10 cellular contexts compared by ENCODE assay signal in genomic region chr2:216112926-216113325, GRCh38. TPM values are rescaled to one million over a fixed set of nuclear protein-coding genes. Genes with fewer than 3 reads are reported as not detected.
DNase-seq lines count a peak whose midpoint lies in the region; ATAC-seq and TF ChIP-seq lines count a peak whose summit lies in the region.
"Had no signal": no experiment of that assay in that cellular context is flagged by ENCODE, and none has a peak within 500 bp of the region (broad histone marks: within the 10 kb centered on the region; RNA-seq: fewer than 3 reads in every experiment).

No MANE protein-coding gene starts in this region.

- H3K4me3 ChIP-seq in GM23338, result no peak overlapping the region
- H3K4me3 ChIP-seq: esophagus muscularis mucosa had no signal

- H3K27me3 ChIP-seq in CD4-positive, alpha-beta T cell (ENCODE audit: control insufficient read depth, insufficient read depth, low read length), result no peaks in the 10 kb centered on the region
- no peaks in the 10 kb centered on the region for H3K27me3 ChIP-seq in GM23338 (ENCODE audit: insufficient read depth)
- H3K27me3 ChIP-seq: esophagus muscularis mucosa had no signal

- peak overlapping the region; percentile 97 for H3K27ac Mint-ChIP-seq in CD4-positive, alpha-beta T cell
- H3K27ac Mint-ChIP-seq in GM23338, result peak overlapping the region; percentile 54; the same call in 1 of the 2 replicates
- peak overlapping the region; percentile 98 for H3K27ac Mint-ChIP-seq in activated CD8-positive, alpha-beta T cell treated with anti-CD3 and anti-CD28 coated beads for 36 hours
- peak overlapping the region in 6 of 10 donors; percentile 11 to 100 (median 25) for H3K27ac Mint-ChIP-seq in naive thymus-derived CD8-positive, alpha-beta T cell

- peak overlapping the region; percentile 51 for H3K4me3 Mint-ChIP-seq in CD4-positive, alpha-beta T cell
- no peak overlapping the region for H3K4me3 Mint-ChIP-seq in GM23338
- H3K4me3 Mint-ChIP-seq in activated CD8-positive, alpha-beta T cell treated with anti-CD3 and anti-CD28 coated beads for 36 hours, result peak overlapping the region; percentile 96
- H3K4me3 Mint-ChIP-seq in naive thymus-derived CD8-positive, alpha-beta T cell, result peak overlapping the region in 2 of 10 donors; percentile 22 to 92

- no peak for DNase-seq in CD4-positive, alpha-beta T cell
- no peak for DNase-seq in GM23338 (ENCODE audit: low spot score)
- no peak for DNase-seq in activated CD8-positive, alpha-beta T cell treated with anti-CD3 and anti-CD28 coated beads for 36 hours
- no peak for DNase-seq in naive thymus-derived CD8-positive, alpha-beta T cell
- DNase-seq in HEK293T (ENCODE audit: extremely low spot score), result no peak
- no peak for DNase-seq in HPDE6-E6E7 (ENCODE audit: extremely low spot score)
- DNase-seq in HK-2 (ENCODE audit: unreplicated experiment), result no peak
- DNase-seq: stimulated activated CD4-positive, alpha-beta T cell treated with anti-CD3 and anti-CD28 coated beads, Interleukin-4, amount 100 ng/mL, for 4 hours had no signal

- H3F3A ChIP-seq in GM23338 (replicated peaks; ENCODE audit: low read depth), result peaks cover 36% of the 10 kb centered on the region

- no peaks in the 10 kb centered on the region for H3K27me3 Mint-ChIP-seq in CD4-positive, alpha-beta T cell
- H3K27me3 Mint-ChIP-seq in GM23338 (ENCODE audit: insufficient read depth, low read depth, poor library complexity), result peaks cover 20% of the 10 kb centered on the region
- H3K27me3 Mint-ChIP-seq in activated CD8-positive, alpha-beta T cell treated with anti-CD3 and anti-CD28 coated beads for 36 hours, result no peaks in the 10 kb centered on the region
- H3K27me3 Mint-ChIP-seq in naive thymus-derived CD8-positive, alpha-beta T cell, result peaks cover 0 to 5% (median 0%) of the 10 kb centered on the region in 5 donors

- CTCF ChIA-PET in CD4-positive, alpha-beta T cell (lab: Charles Lee), result no interaction called here
- CTCF ChIA-PET in activated CD8-positive, alpha-beta T cell treated with anti-CD3 and anti-CD28 coated beads for 36 hours (lab: Charles Lee), result interaction anchor here (1.0 to 2.1 kb wide), 7 partner anchors 10 to 89 kb away, joined by 3 to 7 read pairs (median 6); no protein-coding TSS in a partner anchor
- CTCF ChIA-PET in HEK293T (lab: Yijun Ruan, JAX), result no interaction called here

- H3K4me1 Mint-ChIP-seq in CD4-positive, alpha-beta T cell (ENCODE audit: low read depth), result peaks cover 90% of the 10 kb centered on the region
- peaks cover 58% of the 10 kb centered on the region for H3K4me1 Mint-ChIP-seq in GM23338
- H3K4me1 Mint-ChIP-seq in activated CD8-positive, alpha-beta T cell treated with anti-CD3 and anti-CD28 coated beads for 36 hours (ENCODE audit: low read depth), result peaks cover 74% of the 10 kb centered on the region
- peaks cover 41 to 94% (median 87%) of the 10 kb centered on the region in 4 donors for H3K4me1 Mint-ChIP-seq in naive thymus-derived CD8-positive, alpha-beta T cell

- peaks cover 20% of the 10 kb centered on the region for H3K4me1 ChIP-seq in GM23338 (ENCODE audit: insufficient read depth)

- H3K9me3 Mint-ChIP-seq in CD4-positive, alpha-beta T cell, result no peaks in the 10 kb centered on the region
- no peaks in the 10 kb centered on the region; the same call in 2 of the 3 replicates for H3K9me3 Mint-ChIP-seq in GM23338
- no peaks in the 10 kb centered on the region for H3K9me3 Mint-ChIP-seq in activated CD8-positive, alpha-beta T cell treated with anti-CD3 and anti-CD28 coated beads for 36 hours
- H3K9me3 Mint-ChIP-seq in naive thymus-derived CD8-positive, alpha-beta T cell, result no peaks in the 10 kb centered on the region

- POLR2A ChIA-PET in CD4-positive, alpha-beta T cell (lab: Charles Lee), result interaction anchor here (2.2 kb wide), 1 partner anchor 55 kb away, joined by 7 read pairs; no protein-coding TSS in a partner anchor
- POLR2A ChIA-PET in activated CD8-positive, alpha-beta T cell treated with anti-CD3 and anti-CD28 coated beads for 36 hours (lab: Charles Lee), result interaction anchor here (2.0 to 5.7 kb wide), 4 partner anchors 8 to 80 kb away, joined by 6 to 39 read pairs (median 8); partner anchors contain the start of genes PECR and TMEM169
- POLR2A ChIA-PET in naive thymus-derived CD8-positive, alpha-beta T cell (lab: Charles Lee), result interaction anchor here (2.6 kb wide), 1 partner anchor 29 kb away, joined by 13 read pairs; no protein-coding TSS in a partner anchor
- POLR2A ChIA-PET in HEK293T (lab: Yijun Ruan, JAX), result no interaction called here

- H3K4me2 ChIP-seq in GM23338, result no peak overlapping the region

- ATAC-seq in CD4-positive, alpha-beta T cell (ENCODE audit: poor library complexity), result no peak
- ATAC-seq in GM23338, result no peak
- ATAC-seq in activated CD8-positive, alpha-beta T cell treated with anti-CD3 and anti-CD28 coated beads for 36 hours, result no peak
- ATAC-seq in naive thymus-derived CD8-positive, alpha-beta T cell, result no peak
- no peak for ATAC-seq in GM21367 (IDR thresholded peaks at IDR 0.05; ENCODE audit: unreplicated experiment)

- no peaks in the 10 kb centered on the region; the same call in 1 of the 2 replicates for H4K20me1 ChIP-seq in GM23338 (replicated peaks; ENCODE audit: insufficient read depth)

- H2AFZ ChIP-seq in GM23338, result no peak overlapping the region

- no peak for TF ChIP-seq CTCF in CD4-positive, alpha-beta T cell (IDR thresholded peaks at IDR 0.05)
- TF ChIP-seq CTCF in GM23338 (conservative IDR thresholded peaks at IDR 0.05; ENCODE audit: low read depth in 2 of 2), result no peak
- TF ChIP-seq CTCF in activated CD8-positive, alpha-beta T cell treated with anti-CD3 and anti-CD28 coated beads for 36 hours (IDR thresholded peaks at IDR 0.05), result no peak

- intact Hi-C loops in CD4-positive, alpha-beta T cell (cut with DNase I, micrococcal nuclease), result loop anchor here (2.0 to 10.0 kb wide), 3 partner anchors 30 to 384 kb away; partner anchors contain the start of gene RPL37A (in 1 of the 2)
- intact Hi-C loops in activated CD8-positive, alpha-beta T cell treated with anti-CD3 and anti-CD28 coated beads for 36 hours (cut with micrococcal nuclease), result loop anchor here (5.0 to 10.0 kb wide), 3 partner anchors 81 to 382 kb away; partner anchors contain the start of genes RPL37A and SMARCAL1

- peaks cover 87% of the 10 kb centered on the region for H3K36me3 Mint-ChIP-seq in CD4-positive, alpha-beta T cell (ENCODE audit: low read depth)
- peaks cover 86% of the 10 kb centered on the region for H3K36me3 Mint-ChIP-seq in GM23338 (ENCODE audit: low read depth)
- peaks cover 79% of the 10 kb centered on the region for H3K36me3 Mint-ChIP-seq in activated CD8-positive, alpha-beta T cell treated with anti-CD3 and anti-CD28 coated beads for 36 hours (ENCODE audit: low read depth)
- H3K36me3 Mint-ChIP-seq in naive thymus-derived CD8-positive, alpha-beta T cell, result peaks cover 9 to 75% (median 9%) of the 10 kb centered on the region in 3 donors

- H3K79me2 ChIP-seq in GM23338 (replicated peaks; ENCODE audit: insufficient read depth), result peaks cover 69% of the 10 kb centered on the region

- peaks cover 62% of the 10 kb centered on the region for H3K36me3 ChIP-seq in GM23338 (ENCODE audit: insufficient read depth)

- no peak overlapping the region for H3K27ac ChIP-seq in CD4-positive, alpha-beta T cell (ENCODE audit: low read depth, low read length)
- H3K27ac ChIP-seq in GM23338 (ENCODE audit: low read depth), result peak overlapping the region; percentile 83
- H3K27ac ChIP-seq: esophagus muscularis mucosa had no signal

- H3K9me2 ChIP-seq in GM23338 (ENCODE audit: insufficient read depth), result no peaks in the 10 kb centered on the region

- H3K9me3 ChIP-seq in CD4-positive, alpha-beta T cell (ENCODE audit: control insufficient read depth, low read length), result no peaks in the 10 kb centered on the region
- H3K9me3 ChIP-seq: esophagus muscularis mucosa had no signal

TF ChIP-seq in GM23338, 12 proteins besides CTCF, POLR2A, EP300 and RAD21:
- TF ChIP-seq EZH2phosphoT487 (IDR thresholded peaks at IDR 0.05; ENCODE audit: unreplicated experiment), result peak; percentile 48
- no peak for TF ChIP-seq CREB1 (CRISPR knock-in tag; IDR thresholded peaks at IDR 0.05; ENCODE audit: low read depth)

TF ChIP-seq in HEK293T, 16 proteins besides CTCF, POLR2A, EP300 and RAD21:
- TF ChIP-seq NFRKB (IDR thresholded peaks at IDR 0.05) (no peak), FOXK2 (IDR thresholded peaks at IDR 0.05) (no peak), SP1 (IDR thresholded peaks at IDR 0.05) (no peak), LEF1 (IDR thresholded peaks at IDR 0.05; ENCODE audit: borderline replicate concordance) (no peak), HDGF (IDR thresholded peaks at IDR 0.05; ENCODE audit: borderline replicate concordance) (no peak), FOXA1 (IDR thresholded peaks at IDR 0.05) (no peak)

RNA-seq across cellular contexts. Expression of gene XRCC5, which starts 3.8 kb away (rescaled TPM):
- 100 to 1,000 TPM; 126 to 129 TPM for total RNA-seq in CD4-positive, alpha-beta T cell
- total RNA-seq in GM23338 (2014; rRNA removed; shearing (Covaris generic)), result 482 and 499 TPM in 2 replicates
- polyA plus RNA-seq in GM23338 (2016; fragmentation: Nextera tagmentation; extraction: Ambion mirVana), result 432 and 524 TPM in 2 replicates
- 100 to 1,000 TPM; 541 to 544 TPM for total RNA-seq in activated CD8-positive, alpha-beta T cell treated with anti-CD3 and anti-CD28 coated beads for 36 hours
- 100 to 1,000 TPM; 231 to 245 TPM for total RNA-seq in naive thymus-derived CD8-positive, alpha-beta T cell
- 100 to 1,000 TPM; 311 to 364 (median 348) TPM for polyA plus RNA-seq in naive thymus-derived CD8-positive, alpha-beta T cell

RNA-seq across cellular contexts. Expression of gene TMEM169, which starts 31.2 kb away (rescaled TPM):
- total RNA-seq in CD4-positive, alpha-beta T cell, result under 1 TPM; 0.27 to 0.53 TPM
- total RNA-seq in GM23338 (2014; rRNA removed; shearing (Covaris generic)), result 3.9 and 8.0 TPM in 2 replicates
- polyA plus RNA-seq in GM23338 (2016; fragmentation: Nextera tagmentation; extraction: Ambion mirVana), result 1.4 and 1.7 TPM in 2 replicates
- total RNA-seq in activated CD8-positive, alpha-beta T cell treated with anti-CD3 and anti-CD28 coated beads for 36 hours, result under 1 TPM; 0.76 to 0.83 TPM
- total RNA-seq in naive thymus-derived CD8-positive, alpha-beta T cell, result 1 to 10 TPM; 2.6 to 4.1 TPM
- polyA plus RNA-seq in naive thymus-derived CD8-positive, alpha-beta T cell, result 1 to 10 TPM in 2 of 3 donors, under 1 TPM in 1; 0.73 to 2.0 (median 1.8) TPM

RNA-seq across cellular contexts. Expression of gene PECR, which starts 31.3 kb away (rescaled TPM):
- total RNA-seq in CD4-positive, alpha-beta T cell, result 10 to 100 TPM in 1 of 2 experiments, 1 to 10 TPM in 1; 9.1 to 10.3 TPM
- total RNA-seq in GM23338 (2014; rRNA removed; shearing (Covaris generic)), result 15.5 and 18.7 TPM in 2 replicates
- polyA plus RNA-seq in GM23338 (2016; fragmentation: Nextera tagmentation; extraction: Ambion mirVana), result 12.1 and 12.7 TPM in 2 replicates
- 10 to 100 TPM; 21.1 to 22.5 TPM for total RNA-seq in activated CD8-positive, alpha-beta T cell treated with anti-CD3 and anti-CD28 coated beads for 36 hours
- total RNA-seq in naive thymus-derived CD8-positive, alpha-beta T cell, result 10 to 100 TPM; 15.7 to 20.7 TPM
- polyA plus RNA-seq in naive thymus-derived CD8-positive, alpha-beta T cell, result 10 to 100 TPM; 25.4 to 33.3 (median 28.6) TPM

Comparison
In these comparisons a context has a peak if more than half of its experiments do, and no peak if none do; other contexts are left out.
1. H3K27ac Mint-ChIP-seq: peak in every context shown above with its lines; median percentile 98 in activated CD8-positive, alpha-beta T cell treated with anti-CD3 and anti-CD28 coated beads for 36 hours; 97 in CD4-positive, alpha-beta T cell; 54 in GM23338; 25 in naive thymus-derived CD8-positive, alpha-beta T cell.